Comparison of ENCODE assay signal across 2 cellular contexts in genomic region chr12:124923906-124924734, GRCh38.
TF ChIP-seq lines count a peak whose summit lies in the region.

No MANE protein-coding gene starts in this region.

TF ChIP-seq in A549, 52 proteins besides CTCF, POLR2A, EP300 and RAD21 (continued from another document and continues in another):
- TF ChIP-seq CHD4 (IDR thresholded peaks at IDR 0.05; ENCODE audit: borderline replicate concordance): no peak
- no peak for TF ChIP-seq ZNF302 (CRISPR knock-in tag; IDR thresholded peaks at IDR 0.05)
- no peak for TF ChIP-seq NFE2L2 (conservative IDR thresholded peaks at IDR 0.05; ENCODE audit: low read length)
- TF ChIP-seq, protein P1, sequence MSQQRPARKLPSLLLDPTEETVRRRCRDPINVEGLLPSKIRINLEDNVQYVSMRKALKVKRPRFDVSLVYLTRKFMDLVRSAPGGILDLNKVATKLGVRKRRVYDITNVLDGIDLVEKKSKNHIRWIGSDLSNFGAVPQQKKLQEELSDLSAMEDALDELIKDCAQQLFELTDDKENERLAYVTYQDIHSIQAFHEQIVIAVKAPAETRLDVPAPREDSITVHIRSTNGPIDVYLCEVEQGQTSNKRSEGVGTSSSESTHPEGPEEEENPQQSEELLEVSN (IDR thresholded peaks at IDR 0.05; ENCODE audit: borderline replicate concordance, low read depth): no peak
- no peak for TF ChIP-seq FOSL2 (IDR thresholded peaks at IDR 0.05)
- TF ChIP-seq FOSL2 (CRISPR knock-in tag; IDR thresholded peaks at IDR 0.05): peak; percentile 51
- TF ChIP-seq JUN (IDR thresholded peaks at IDR 0.05): peak; percentile 66 to 68; a peak in 4 of 5 replicates
- TF ChIP-seq HOXB5 (CRISPR knock-in tag; IDR thresholded peaks at IDR 0.05): no peak
- no peak for TF ChIP-seq TP53 (CRISPR knock-in tag; IDR thresholded peaks at IDR 0.05)
- no peak for TF ChIP-seq NR3C1 (IDR thresholded peaks at IDR 0.05)
- TF ChIP-seq ZC3H11A (IDR thresholded peaks at IDR 0.05): no peak
- TF ChIP-seq REST (IDR thresholded peaks at IDR 0.05): no peak
- TF ChIP-seq TFCP2L1 (CRISPR knock-in tag; IDR thresholded peaks at IDR 0.05): no peak
- TF ChIP-seq HEYL (CRISPR knock-in tag; IDR thresholded peaks at IDR 0.05): 0 out of 2 replicates have a peak, but pooled peaks have one; percentile 18
- no peak for TF ChIP-seq RFX5 (IDR thresholded peaks at IDR 0.05)
- no peak for TF ChIP-seq MYC (IDR thresholded peaks at IDR 0.05; ENCODE audit: borderline replicate concordance, low read length)
- TF ChIP-seq FOXS1 (CRISPR knock-in tag; IDR thresholded peaks at IDR 0.05): no peak
- TF ChIP-seq KDM5A (IDR thresholded peaks at IDR 0.05): no peak
- TF ChIP-seq HOXA7 (CRISPR knock-in tag; IDR thresholded peaks at IDR 0.05): no peak
- no peak for TF ChIP-seq EHF (CRISPR knock-in tag; IDR thresholded peaks at IDR 0.05)
- TF ChIP-seq CBX2 (IDR thresholded peaks at IDR 0.05; ENCODE audit: borderline replicate concordance, low read depth): no peak
- TF ChIP-seq MAZ (IDR thresholded peaks at IDR 0.05; ENCODE audit: borderline replicate concordance, low read depth, low read length): no peak
- TF ChIP-seq RARB (CRISPR knock-in tag; IDR thresholded peaks at IDR 0.05): no peak
- TF ChIP-seq CHD2 (IDR thresholded peaks at IDR 0.05; ENCODE audit: low read length, partially characterized antibody): no peak
- TF ChIP-seq, protein P2, sequence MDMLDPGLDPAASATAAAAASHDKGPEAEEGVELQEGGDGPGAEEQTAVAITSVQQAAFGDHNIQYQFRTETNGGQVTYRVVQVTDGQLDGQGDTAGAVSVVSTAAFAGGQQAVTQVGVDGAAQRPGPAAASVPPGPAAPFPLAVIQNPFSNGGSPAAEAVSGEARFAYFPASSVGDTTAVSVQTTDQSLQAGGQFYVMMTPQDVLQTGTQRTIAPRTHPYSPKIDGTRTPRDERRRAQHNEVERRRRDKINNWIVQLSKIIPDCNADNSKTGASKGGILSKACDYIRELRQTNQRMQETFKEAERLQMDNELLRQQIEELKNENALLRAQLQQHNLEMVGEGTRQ (IDR thresholded peaks at IDR 0.05): no peak
- TF ChIP-seq JUNB (IDR thresholded peaks at IDR 0.05): peak; percentile 66
- no peak for TF ChIP-seq HOXB13 (CRISPR knock-in tag; IDR thresholded peaks at IDR 0.05; ENCODE audit: low read depth)
- TF ChIP-seq PBX3 (IDR thresholded peaks at IDR 0.05): 0 out of 2 replicates have a peak, but pooled peaks have one; percentile 16
- no peak for TF ChIP-seq POLR2AphosphoS2 (conservative IDR thresholded peaks at IDR 0.05; ENCODE audit: low read length)
- TF ChIP-seq FOSB (CRISPR knock-in tag; IDR thresholded peaks at IDR 0.05): no peak
- no peak for TF ChIP-seq HDAC2 (IDR thresholded peaks at IDR 0.05)
- TF ChIP-seq, protein P3, sequence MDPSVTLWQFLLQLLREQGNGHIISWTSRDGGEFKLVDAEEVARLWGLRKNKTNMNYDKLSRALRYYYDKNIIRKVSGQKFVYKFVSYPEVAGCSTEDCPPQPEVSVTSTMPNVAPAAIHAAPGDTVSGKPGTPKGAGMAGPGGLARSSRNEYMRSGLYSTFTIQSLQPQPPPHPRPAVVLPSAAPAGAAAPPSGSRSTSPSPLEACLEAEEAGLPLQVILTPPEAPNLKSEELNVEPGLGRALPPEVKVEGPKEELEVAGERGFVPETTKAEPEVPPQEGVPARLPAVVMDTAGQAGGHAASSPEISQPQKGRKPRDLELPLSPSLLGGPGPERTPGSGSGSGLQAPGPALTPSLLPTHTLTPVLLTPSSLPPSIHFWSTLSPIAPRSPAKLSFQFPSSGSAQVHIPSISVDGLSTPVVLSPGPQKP (IDR thresholded peaks at IDR 0.05; ENCODE audit: low read depth, low read length): no peak
- no peak for TF ChIP-seq ZSCAN20 (CRISPR knock-in tag; IDR thresholded peaks at IDR 0.05)
- no peak for TF ChIP-seq BHLHE40 (IDR thresholded peaks at IDR 0.05; ENCODE audit: low read depth, low read length)
- no peak for TF ChIP-seq ZFP36 (IDR thresholded peaks at IDR 0.05; ENCODE audit: borderline replicate concordance, partially characterized antibody)
- no peak for TF ChIP-seq RNF2 (IDR thresholded peaks at IDR 0.05; ENCODE audit: borderline replicate concordance, low read depth)

TF ChIP-seq in WTC11, 78 proteins besides CTCF, POLR2A, EP300 and RAD21 (continued from another document):
- TF ChIP-seq AFF4 (CRISPR knock-in tag; IDR thresholded peaks at IDR 0.05; ENCODE audit: borderline replicate concordance) (no peak), ZNF138 (CRISPR knock-in tag; conservative IDR thresholded peaks at IDR 0.05) (no peak), ZNF121 (CRISPR knock-in tag; IDR thresholded peaks at IDR 0.05) (peak; percentile 53; the same call in 1 of the 2 replicates), RORB (CRISPR knock-in tag; IDR thresholded peaks at IDR 0.05) (no peak), EMX1 (CRISPR knock-in tag; IDR thresholded peaks at IDR 0.05) (no peak), GABPB1 (CRISPR knock-in tag; IDR thresholded peaks at IDR 0.05) (peak; percentile 86), IRF1 (CRISPR knock-in tag; IDR thresholded peaks at IDR 0.05) (no peak), SMAD4 (CRISPR knock-in tag; IDR thresholded peaks at IDR 0.05) (no peak), ZNF423 (CRISPR knock-in tag; IDR thresholded peaks at IDR 0.05) (no peak)
- TF ChIP-seq, protein P4, sequence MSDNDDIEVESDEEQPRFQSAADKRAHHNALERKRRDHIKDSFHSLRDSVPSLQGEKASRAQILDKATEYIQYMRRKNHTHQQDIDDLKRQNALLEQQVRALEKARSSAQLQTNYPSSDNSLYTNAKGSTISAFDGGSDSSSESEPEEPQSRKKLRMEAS (CRISPR knock-in tag; IDR thresholded peaks at IDR 0.05): no peak
